7 cellular contexts compared by ENCODE assay signal in genomic region chr2:106108351-106108750, GRCh38.
DNase-seq lines count a peak whose midpoint lies in the region; ATAC-seq and TF ChIP-seq lines count a peak whose summit lies in the region.

No MANE protein-coding gene starts in this region.

- H3K4me1 Mint-ChIP-seq in nephron: peaks cover 5% of the 10 kb centered on the region
- peaks cover 0 to 17% of the 10 kb centered on the region in 2 donors for H3K4me1 Mint-ChIP-seq in natural killer cell treated with Interleukin-12 subunit alpha and Interleukin-12 subunit beta and Interleukin-15 and Interleukin-18, amount 100 ng/mL, for 72 hours (ENCODE audit: low read depth in 2 of 2)

- peak; percentile 43 for ATAC-seq in esophagus mucosa
- no peak for ATAC-seq in natural killer cell treated with Interleukin-12 subunit alpha and Interleukin-12 subunit beta and Interleukin-15 and Interleukin-18, amount 100 ng/mL, for 72 hours
- ATAC-seq in GM21786 (IDR thresholded peaks at IDR 0.05; ENCODE audit: unreplicated experiment): no peak

- H3K27ac Mint-ChIP-seq in nephron: no peak overlapping the region
- H3K27ac Mint-ChIP-seq in natural killer cell treated with Interleukin-12 subunit alpha and Interleukin-12 subunit beta and Interleukin-15 and Interleukin-18, amount 100 ng/mL, for 72 hours: no peak overlapping the region

- no peaks in the 10 kb centered on the region for H3K9me3 Mint-ChIP-seq in nephron
- H3K9me3 Mint-ChIP-seq in natural killer cell treated with Interleukin-12 subunit alpha and Interleukin-12 subunit beta and Interleukin-15 and Interleukin-18, amount 100 ng/mL, for 72 hours: no peaks in the 10 kb centered on the region

- peak; percentile 35 to 50 (median 45) for TF ChIP-seq CTCF in nephron (IDR thresholded peaks at IDR 0.05; ENCODE audit: unreplicated experiment in 3 of 3)

- peak; percentile 10 for DNase-seq in EL
- peak; percentile 31 for DNase-seq in M059J (ENCODE audit: low read depth)
- DNase-seq in natural killer cell treated with Interleukin-12 subunit alpha and Interleukin-12 subunit beta and Interleukin-15 and Interleukin-18, amount 100 ng/mL, for 72 hours (ENCODE audit: low spot score): no peak
- no peak for DNase-seq in activated CD4-positive, alpha-beta T cell treated with anti-CD3 and anti-CD28 coated beads, Interleukin-2, amount 50 U/mL, for 1 hour

- no peaks in the 10 kb centered on the region for H3K27me3 Mint-ChIP-seq in nephron (ENCODE audit: low read depth)
- H3K27me3 Mint-ChIP-seq in natural killer cell treated with Interleukin-12 subunit alpha and Interleukin-12 subunit beta and Interleukin-15 and Interleukin-18, amount 100 ng/mL, for 72 hours: no peaks in the 10 kb centered on the region

- no peak overlapping the region for H3K4me3 Mint-ChIP-seq in nephron
- no peak overlapping the region for H3K4me3 Mint-ChIP-seq in natural killer cell treated with Interleukin-12 subunit alpha and Interleukin-12 subunit beta and Interleukin-15 and Interleukin-18, amount 100 ng/mL, for 72 hours

- peaks cover 20% of the 10 kb centered on the region for H3K36me3 Mint-ChIP-seq in nephron (ENCODE audit: low read depth)
- no peaks in the 10 kb centered on the region for H3K36me3 Mint-ChIP-seq in natural killer cell treated with Interleukin-12 subunit alpha and Interleukin-12 subunit beta and Interleukin-15 and Interleukin-18, amount 100 ng/mL, for 72 hours

Comparison
In these comparisons a context has a peak if more than half of its experiments do, and no peak if none do; other contexts are left out.
1. DNase-seq: peak in EL (single experiment) and M059J (single experiment); none in natural killer cell treated with Interleukin-12 subunit alpha and Interleukin-12 subunit beta and Interleukin-15 and Interleukin-18, amount 100 ng/mL, for 72 hours (single experiment) and activated CD4-positive, alpha-beta T cell treated with anti-CD3 and anti-CD28 coated beads, Interleukin-2, amount 50 U/mL, for 1 hour (single experiment).